1 cellular context compared by ENCODE assay signal in genomic region chr5:41511241-41511640, GRCh38.
TF ChIP-seq lines count a peak whose summit lies in the region.

No MANE protein-coding gene starts in this region.

TF ChIP-seq in WTC11, 78 proteins besides CTCF, POLR2A, EP300 and RAD21 (continued from another document):
- no peak for TF ChIP-seq PRDM15 (CRISPR knock-in tag; IDR thresholded peaks at IDR 0.05)
- no peak for TF ChIP-seq ZSCAN18 (CRISPR knock-in tag; IDR thresholded peaks at IDR 0.05)
- no peak for TF ChIP-seq ZBTB21 (CRISPR knock-in tag; IDR thresholded peaks at IDR 0.05; ENCODE audit: borderline replicate concordance)
- no peak for TF ChIP-seq KAT7 (CRISPR knock-in tag; IDR thresholded peaks at IDR 0.05; ENCODE audit: borderline replicate concordance)
- TF ChIP-seq ZNF532 (CRISPR knock-in tag; IDR thresholded peaks at IDR 0.05; ENCODE audit: borderline replicate concordance) = no peak
